ENCODE assay signal across 9 cellular contexts in the genomic region with DNA sequence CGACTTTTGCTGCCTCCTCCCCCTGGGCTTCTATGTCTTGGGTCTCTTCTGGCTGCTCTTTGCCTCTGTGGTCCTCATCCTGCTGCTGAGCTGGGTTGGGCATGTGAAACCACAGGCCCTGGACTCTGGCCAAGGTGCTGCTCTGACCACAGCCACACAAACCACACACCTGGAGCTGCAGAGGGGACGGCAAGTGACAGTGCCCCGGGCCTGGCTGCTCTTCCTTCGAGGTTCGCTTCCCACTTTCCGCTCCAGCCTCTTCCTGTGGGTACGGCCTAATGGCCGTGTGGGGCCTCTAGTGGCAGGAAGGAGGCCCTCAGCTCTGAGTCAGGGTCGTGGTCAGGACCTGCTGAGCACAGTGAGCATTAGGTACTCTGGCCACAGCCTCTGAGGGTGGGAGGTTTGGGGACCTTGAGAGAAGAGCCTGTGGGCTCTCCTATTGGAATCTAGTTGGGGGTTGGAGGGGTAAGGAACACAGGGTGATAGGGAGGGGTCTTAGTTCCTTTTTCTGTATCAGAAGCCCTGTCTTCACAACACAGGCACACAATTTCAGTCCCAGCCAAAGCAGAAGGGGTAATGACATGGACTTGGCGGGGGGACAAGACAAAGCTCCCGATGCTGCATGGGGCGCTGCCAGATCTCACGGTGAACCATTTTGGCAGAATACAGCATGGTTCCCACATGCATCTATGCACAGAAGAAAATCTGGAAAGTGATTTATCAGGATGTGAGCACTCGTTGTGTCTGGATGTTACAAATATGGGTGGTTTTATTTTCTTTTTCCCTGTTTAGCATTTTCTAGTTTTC. TPM values are rescaled to one million over a fixed set of nuclear protein-coding genes. Genes with fewer than 3 reads are reported as not detected.
DNase-seq lines count a peak whose midpoint lies in the region; ATAC-seq and TF ChIP-seq lines count a peak whose summit lies in the region.
"Had no signal": no experiment of that assay in that cellular context is flagged by ENCODE, and none has a peak within 500 bp of the region (broad histone marks: within the 10 kb centered on the region; RNA-seq: fewer than 3 reads in every experiment).

No MANE protein-coding gene starts in this region.

- peak in 5 of 9 donors; percentile 12 to 38 (median 32) for TF ChIP-seq CTCF in heart right ventricle (IDR thresholded peaks at IDR 0.05)

- WGBS in heart right ventricle, 2 donors, result 16 to 17% methylated on average over 14 of the region's 14 CpGs

- intact Hi-C loops in heart right ventricle (cut with DNase I), result loop anchor here in 2 of 10 donors (10.0 kb wide), 1 partner anchor 50 kb away; a partner anchor contains a TSS

- H3K27me3 Mint-ChIP-seq in stimulated activated naive B cell treated with anti-CD40 and anti-IgM and Interleukin-4, amounts not matched to agents 10 μg/mL and 1 μg/mL and 100 μg/mL, for 72 hours, result peaks cover 17 to 21% of the 10 kb centered on the region in 2 donors

- ATAC-seq in HG02642 (IDR thresholded peaks at IDR 0.05; ENCODE audit: poor library complexity, unreplicated experiment) (peak; percentile 40), heart right ventricle (peak; percentile 17 to 44 (median 38)), HG02840 (IDR thresholded peaks at IDR 0.05; ENCODE audit: low FRiP score, unreplicated experiment) (no peak)
- peak; percentile 33 to 45 for ATAC-seq in stimulated activated naive B cell treated with anti-CD40 and anti-IgM and Interleukin-4, amounts not matched to agents 10 μg/mL and 1 μg/mL and 100 μg/mL, for 72 hours (replicated peaks)

- peak overlapping the region in 7 of 10 donors; percentile 13 to 65 (median 42) for H3K27ac ChIP-seq in heart right ventricle

- H3K4me1 Mint-ChIP-seq in stimulated activated naive B cell treated with anti-CD40 and anti-IgM and Interleukin-4, amounts not matched to agents 10 μg/mL and 1 μg/mL and 100 μg/mL, for 72 hours, result peaks cover 42 to 67% of the 10 kb centered on the region in 2 donors

- H3K4me3 Mint-ChIP-seq in stimulated activated naive B cell treated with anti-CD40 and anti-IgM and Interleukin-4, amounts not matched to agents 10 μg/mL and 1 μg/mL and 100 μg/mL, for 72 hours, result peak overlapping the region; percentile 1 to 10

- peaks cover 0 to 35% (median 10%) of the 10 kb centered on the region in 9 donors for H3K36me3 ChIP-seq in heart right ventricle

- DNase-seq in Daoy (ENCODE audit: low read depth) (peak; percentile 85), UCSD-AML1 (lab: John Stamatoyannopoulos, UW; ENCODE audit: unreplicated experiment) (peak; percentile 85), heart right ventricle (peak in 1 of 2 donors; percentile 37), cortex of kidney (lab: John Stamatoyannopoulos, UW) (no peak)
- DNase-seq in stimulated activated naive B cell treated with anti-CD40 and anti-IgM and Interleukin-4, amounts not matched to agents 10 μg/mL and 1 μg/mL and 100 μg/mL, for 72 hours, result no peak
- DNase-seq in stimulated activated CD4-positive, alpha-beta T cell treated with anti-CD3 and anti-CD28 coated beads, Interleukin-4, amount 100 ng/mL, for 24 hours, result no peak

- peak overlapping the region; percentile 49 for H3K27ac Mint-ChIP-seq in stimulated activated naive B cell treated with anti-CD40 and anti-IgM and Interleukin-4, amounts not matched to agents 10 μg/mL and 1 μg/mL and 100 μg/mL, for 72 hours

- H3K36me3 Mint-ChIP-seq in stimulated activated naive B cell treated with anti-CD40 and anti-IgM and Interleukin-4, amounts not matched to agents 10 μg/mL and 1 μg/mL and 100 μg/mL, for 72 hours, result peaks cover 37 to 67% of the 10 kb centered on the region in 2 donors

- H3K27me3 ChIP-seq in heart right ventricle, result no peaks in the 10 kb centered on the region

- H3K4me1 ChIP-seq in heart right ventricle, result peaks cover 15 to 45% (median 26%) of the 10 kb centered on the region in 9 donors

- H3K9me3 Mint-ChIP-seq in stimulated activated naive B cell treated with anti-CD40 and anti-IgM and Interleukin-4, amounts not matched to agents 10 μg/mL and 1 μg/mL and 100 μg/mL, for 72 hours, result no peaks in the 10 kb centered on the region

- no peaks in the 10 kb centered on the region for H3K9me3 ChIP-seq in heart right ventricle

- H3K4me3 ChIP-seq in heart right ventricle, result no peak overlapping the region

RNA-seq across cellular contexts. Expression of a gene that starts 2.3 kb away (rescaled TPM):
- 0.23 TPM in 1 of 2 replicates, not detected in the other for total RNA-seq in Daoy (2014; rRNA removed; shearing (Covaris generic))
- total RNA-seq in heart right ventricle, result under 1 TPM in 5 of 10 donors, not detected in 5; 0.15 to 0.53 (median 0.39) TPM
- under 1 TPM; 0.04 to 0.15 TPM for polyA plus RNA-seq in heart right ventricle
- total RNA-seq: T-helper 2 cell treated with Interferon-gamma antibody and Interleukin-4, amounts not matched to agents 100 ng/mL and 5 ng/mL, for 36 hours had no signal

RNA-seq across cellular contexts. Expression of a gene that starts 5.5 kb away (rescaled TPM):
- 82.4 and 112 TPM in 2 replicates for total RNA-seq in Daoy (2014; rRNA removed; shearing (Covaris generic))
- 100 to 1,000 TPM; 181 to 312 (median 242) TPM for total RNA-seq in heart right ventricle
- 100 to 1,000 TPM; 126 to 127 TPM for polyA plus RNA-seq in heart right ventricle

RNA-seq across cellular contexts. Expression of a gene that starts 5.7 kb away (rescaled TPM):
- total RNA-seq in Daoy (2014; rRNA removed; shearing (Covaris generic)), result 31.8 and 39.1 TPM in 2 replicates
- total RNA-seq in heart right ventricle, result 100 to 1,000 TPM in 1 of 10 donors, 10 to 100 TPM in 9; 65.0 to 104 (median 80.9) TPM
- polyA plus RNA-seq in heart right ventricle, result 100 to 1,000 TPM; 132 to 202 TPM

RNA-seq across cellular contexts. Expression of a gene that starts 14.0 kb away (rescaled TPM):
- 1,218 and 1,358 TPM in 2 replicates for total RNA-seq in Daoy (2014; rRNA removed; shearing (Covaris generic))
- total RNA-seq in heart right ventricle, result 100 to 1,000 TPM; 144 to 376 (median 160) TPM
- 100 to 1,000 TPM; 170 to 830 TPM for polyA plus RNA-seq in heart right ventricle

RNA-seq across cellular contexts. Expression of a gene that starts 16.5 kb away (rescaled TPM):
- total RNA-seq in Daoy (2014; rRNA removed; shearing (Covaris generic)), result 1.8 and 5.2 TPM in 2 replicates
- 1,000 to 10,000 TPM in 2 of 10 donors, 100 to 1,000 TPM in 8; 609 to 1,418 (median 746) TPM for total RNA-seq in heart right ventricle
- 1,000 to 10,000 TPM in 1 of 2 donors, 100 to 1,000 TPM in 1; 143 to 1,668 TPM for polyA plus RNA-seq in heart right ventricle

Comparison
In these comparisons a context has a peak if more than half of its experiments do, and no peak if none do; other contexts are left out.
1. DNase-seq: peak in Daoy (single experiment) and UCSD-AML1 (single experiment); none in stimulated activated naive B cell treated with anti-CD40 and anti-IgM and Interleukin-4, amounts not matched to agents 10 μg/mL and 1 μg/mL and 100 μg/mL, for 72 hours (single experiment), cortex of kidney (single experiment) and stimulated activated CD4-positive, alpha-beta T cell treated with anti-CD3 and anti-CD28 coated beads, Interleukin-4, amount 100 ng/mL, for 24 hours (single experiment).